In genomic region chr7:76728571-76728974, GRCh38 we compare ENCODE assay signal across 1 cellular context.
TF ChIP-seq lines count a peak whose summit lies in the region.
"Not testable (repeated sequence)": the region's sequence is repeated elsewhere in the genome, so short reads cannot be mapped to it uniquely, and the experiment has no call there.

No MANE protein-coding gene starts in this region.

TF ChIP-seq in K562, 482 proteins besides CTCF, POLR2A, EP300 and RAD21 (continued from another document):
- TF ChIP-seq CTBP1 (IDR thresholded peaks at IDR 0.05; ENCODE audit: borderline replicate concordance): peak; percentile 46; the same call in 1 of the 2 replicates
- peak; percentile 65; the same call in 1 of the 2 replicates for TF ChIP-seq DMBX1 (CRISPR knock-in tag; IDR thresholded peaks at IDR 0.05; ENCODE audit: borderline replicate concordance)
- TF ChIP-seq ATF4 (CRISPR knock-in tag; IDR thresholded peaks at IDR 0.05): 0 out of 2 replicates have a peak, but pooled peaks have one; percentile 29
- TF ChIP-seq TEAD1 (CRISPR knock-in tag; IDR thresholded peaks at IDR 0.05): peak in 1 of 2 experiments; percentile 34; a peak in 1 of 4 replicates
- TF ChIP-seq HDAC2 (IDR thresholded peaks at IDR 0.05): 0 out of 2 replicates have a peak, but pooled peaks have one; percentile 31
- peak; percentile 51 for TF ChIP-seq RBFOX2 (IDR thresholded peaks at IDR 0.05; ENCODE audit: low read depth, low read length)
- TF ChIP-seq, protein P1, sequence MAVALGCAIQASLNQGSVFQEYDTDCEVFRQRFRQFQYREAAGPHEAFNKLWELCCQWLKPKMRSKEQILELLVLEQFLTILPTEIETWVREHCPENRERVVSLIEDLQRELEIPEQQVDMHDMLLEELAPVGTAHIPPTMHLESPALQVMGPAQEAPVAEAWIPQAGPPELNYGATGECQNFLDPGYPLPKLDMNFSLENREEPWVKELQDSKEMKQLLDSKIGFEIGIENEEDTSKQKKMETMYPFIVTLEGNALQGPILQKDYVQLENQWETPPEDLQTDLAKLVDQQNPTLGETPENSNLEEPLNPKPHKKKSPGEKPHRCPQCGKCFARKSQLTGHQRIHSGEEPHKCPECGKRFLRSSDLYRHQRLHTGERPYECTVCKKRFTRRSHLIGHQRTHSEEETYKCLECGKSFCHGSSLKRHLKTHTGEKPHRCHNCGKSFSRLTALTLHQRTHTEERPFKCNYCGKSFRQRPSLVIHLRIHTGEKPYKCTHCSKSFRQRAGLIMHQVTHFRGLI (CRISPR knock-in tag; IDR thresholded peaks at IDR 0.05): 0 out of 2 replicates have a peak, but pooled peaks have one; percentile 28
- TF ChIP-seq TAF9B (IDR thresholded peaks at IDR 0.05; ENCODE audit: partially characterized antibody): peak; percentile 39
- peak; percentile 75; the same call in 1 of the 2 replicates for TF ChIP-seq NFRKB (IDR thresholded peaks at IDR 0.05; ENCODE audit: low read depth)
- peak; percentile 40; the same call in 1 of the 2 replicates for TF ChIP-seq CEBPB (tag; IDR thresholded peaks at IDR 0.05)
- TF ChIP-seq SMAD4 (CRISPR knock-in tag; conservative IDR thresholded peaks at IDR 0.05): peak; percentile 41; the same call in 1 of the 2 replicates
- TF ChIP-seq, protein P2, sequence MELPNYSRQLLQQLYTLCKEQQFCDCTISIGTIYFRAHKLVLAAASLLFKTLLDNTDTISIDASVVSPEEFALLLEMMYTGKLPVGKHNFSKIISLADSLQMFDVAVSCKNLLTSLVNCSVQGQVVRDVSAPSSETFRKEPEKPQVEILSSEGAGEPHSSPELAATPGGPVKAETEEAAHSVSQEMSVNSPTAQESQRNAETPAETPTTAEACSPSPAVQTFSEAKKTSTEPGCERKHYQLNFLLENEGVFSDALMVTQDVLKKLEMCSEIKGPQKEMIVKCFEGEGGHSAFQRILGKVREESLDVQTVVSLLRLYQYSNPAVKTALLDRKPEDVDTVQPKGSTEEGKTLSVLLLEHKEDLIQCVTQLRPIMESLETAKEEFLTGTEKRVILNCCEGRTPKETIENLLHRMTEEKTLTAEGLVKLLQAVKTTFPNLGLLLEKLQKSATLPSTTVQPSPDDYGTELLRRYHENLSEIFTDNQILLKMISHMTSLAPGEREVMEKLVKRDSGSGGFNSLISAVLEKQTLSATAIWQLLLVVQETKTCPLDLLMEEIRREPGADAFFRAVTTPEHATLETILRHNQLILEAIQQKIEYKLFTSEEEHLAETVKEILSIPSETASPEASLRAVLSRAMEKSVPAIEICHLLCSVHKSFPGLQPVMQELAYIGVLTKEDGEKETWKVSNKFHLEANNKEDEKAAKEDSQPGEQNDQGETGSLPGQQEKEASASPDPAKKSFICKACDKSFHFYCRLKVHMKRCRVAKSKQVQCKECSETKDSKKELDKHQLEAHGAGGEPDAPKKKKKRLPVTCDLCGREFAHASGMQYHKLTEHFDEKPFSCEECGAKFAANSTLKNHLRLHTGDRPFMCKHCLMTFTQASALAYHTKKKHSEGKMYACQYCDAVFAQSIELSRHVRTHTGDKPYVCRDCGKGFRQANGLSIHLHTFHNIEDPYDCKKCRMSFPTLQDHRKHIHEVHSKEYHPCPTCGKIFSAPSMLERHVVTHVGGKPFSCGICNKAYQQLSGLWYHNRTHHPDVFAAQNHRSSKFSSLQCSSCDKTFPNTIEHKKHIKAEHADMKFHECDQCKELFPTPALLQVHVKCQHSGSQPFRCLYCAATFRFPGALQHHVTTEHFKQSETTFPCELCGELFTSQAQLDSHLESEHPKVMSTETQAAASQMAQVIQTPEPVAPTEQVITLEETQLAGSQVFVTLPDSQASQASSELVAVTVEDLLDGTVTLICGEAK (IDR thresholded peaks at IDR 0.05): peak; percentile 84
- TF ChIP-seq, protein P2 (CRISPR knock-in tag; IDR thresholded peaks at IDR 0.05): not testable (repeated sequence)
TF ChIP-seq in K562: peak in this region for 37; not testable (repeated sequence) for 445.
